ENCODE assay signal across 13 cellular contexts in the genomic region with DNA sequence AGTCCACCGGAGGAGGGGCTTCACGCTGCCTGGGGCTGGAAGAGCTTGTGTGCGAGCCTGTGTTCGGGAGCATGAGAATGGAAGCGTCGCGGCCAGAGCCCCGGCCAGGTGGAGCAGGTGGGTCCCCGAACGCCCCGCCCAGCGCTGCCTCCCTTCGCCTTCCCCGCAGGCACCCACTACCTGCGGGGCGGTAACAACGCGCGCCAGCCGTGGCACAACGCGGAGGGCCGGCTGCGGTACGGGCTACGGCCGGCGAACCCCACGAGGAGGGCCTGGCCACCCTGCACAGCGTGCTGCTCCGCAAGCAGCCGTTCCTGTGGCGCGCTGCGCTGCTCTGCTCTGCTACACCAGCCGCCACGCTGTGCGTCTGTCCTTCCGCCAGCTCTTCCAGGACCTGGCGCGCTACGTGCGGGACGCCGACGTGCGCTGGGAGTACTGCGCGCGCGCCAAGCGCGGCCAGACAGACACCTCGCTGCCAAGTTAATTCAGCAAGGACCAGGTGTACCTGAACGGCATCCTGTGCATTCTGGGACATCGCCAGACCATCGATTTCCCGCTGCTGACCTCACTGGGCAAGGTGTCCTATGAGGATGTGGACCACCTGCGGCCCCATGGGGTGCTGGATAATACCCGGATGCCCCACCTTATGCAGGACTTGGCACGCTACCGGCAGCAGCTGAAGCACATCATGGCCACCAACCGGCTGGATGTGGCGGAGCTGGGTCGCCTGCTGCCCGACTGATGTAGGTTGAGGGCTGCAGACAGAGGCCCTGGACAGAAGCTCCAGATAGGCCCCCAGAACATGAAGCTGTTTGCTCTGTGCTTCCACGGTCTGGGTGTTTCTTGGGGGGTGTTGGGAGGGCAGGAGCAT.
DNase-seq lines count a peak whose midpoint lies in the region; ATAC-seq, FAIRE-seq and TF ChIP-seq lines count a peak whose summit lies in the region.
"Had no signal": no experiment of that assay in that cellular context is flagged by ENCODE, and none has a peak within 500 bp of the region (broad histone marks: within the 10 kb centered on the region; RNA-seq: fewer than 3 reads in every experiment).

No MANE protein-coding gene starts in this region.

- TF ChIP-seq POLR2A in K562 (conservative IDR thresholded peaks at IDR 0.05) = no peak

- no peak overlapping the region for H2AK5ac ChIP-seq in mesenchymal stem cell (ENCODE audit: low read length, severe bottlenecking)

- 11% methylated on average over 54 of the region's 67 CpGs for WGBS in K562 (ENCODE audit: insufficient coverage, low coverage, missing lambda C conversion rate)
- 97% methylated on average over 67 of the region's 67 CpGs for WGBS in mesenchymal stem cell

- no peak overlapping the region for H2BK120ac ChIP-seq in mesenchymal stem cell (ENCODE audit: low read depth, low read length)

- H3K9ac ChIP-seq in K562 (ENCODE audit: insufficient read depth in 1 of 2, low read depth in 2 of 2, low read length in 2 of 2) (no peak overlapping the region), mesenchymal stem cell (ENCODE audit: low read length) (no peak overlapping the region)

- no peak overlapping the region for H4K8ac ChIP-seq in mesenchymal stem cell (ENCODE audit: low read length)

- H2AFZ ChIP-seq in K562 (ENCODE audit: low read depth, low read length) (no peak overlapping the region), mesenchymal stem cell (ENCODE audit: low read depth, low read length) (no peak overlapping the region)

- in situ Hi-C loops in K562 (cut with MboI) = no loop called here

- no peak for TF ChIP-seq RAD21 in K562 (CRISPR knock-in tag; conservative IDR thresholded peaks at IDR 0.05 in 1 of 2, IDR thresholded peaks at IDR 0.05 in 1 of 2)

- ATAC-seq in K562 = 0 out of 3 replicates have a peak, but pooled peaks have one; percentile 30
- ATAC-seq in HG03095 (IDR thresholded peaks at IDR 0.05; ENCODE audit: unreplicated experiment) = no peak
- ATAC-seq: CD8-positive, alpha-beta T cell had no signal

- H4K20me1 ChIP-seq in K562 (replicated peaks; ENCODE audit: control insufficient read depth, insufficient read depth, low read length) = 0 out of 2 replicates have a peak, but pooled peaks cover 3% of the 10 kb centered on the region

- intact Hi-C loops in K562 (cut with micrococcal nuclease) = no loop called here

- no peak overlapping the region for H3K18ac ChIP-seq in mesenchymal stem cell (ENCODE audit: low read depth in 1 of 2, low read length in 2 of 2)

- H3K27ac ChIP-seq in K562 (ENCODE audit: extremely low read depth, low read depth, low read length) = no peak overlapping the region
- H3K27ac ChIP-seq in mesenchymal stem cell (ENCODE audit: low read length, poor library complexity, severe bottlenecking) = no peak overlapping the region
- H3K27ac ChIP-seq: uterus had no signal

- peaks cover 0 to 12% of the 10 kb centered on the region in 2 experiments; a peak in 2 of 5 replicates for H3K4me1 ChIP-seq in K562 (replicated peaks in 1 of 2; ENCODE audit: control insufficient read depth in 2 of 2, insufficient read depth in 2 of 2, low read length in 2 of 2)
- peaks cover 2% of the 10 kb centered on the region for H3K4me1 ChIP-seq in mesenchymal stem cell (ENCODE audit: control insufficient read depth, insufficient read depth, low read depth, low read length)
- H3K4me1 ChIP-seq: uterus had no signal

- no peak for TF ChIP-seq EP300 in K562 (IDR thresholded peaks at IDR 0.05; ENCODE audit: low read length)

- no peaks in the 10 kb centered on the region for H3K79me2 ChIP-seq in K562 (ENCODE audit: control insufficient read depth, insufficient read depth, low read length)

- H3K23ac ChIP-seq in mesenchymal stem cell (ENCODE audit: low read length in 2 of 2) = no peak overlapping the region

- DNase-seq in DMS153 (lab: John Stamatoyannopoulos, UW) (peak; percentile 46), NCI-H146 (lab: John Stamatoyannopoulos, UW) (peak; percentile 100), K562 (ENCODE audit: extremely low read depth in 1 of 4, low spot score in 3 of 4) (no peak), mesenchymal stem cell (no peak), NOMO-1 treated with DMSO at 0.1 percent for 48 hours (lab: John Stamatoyannopoulos, UW; ENCODE audit: unreplicated experiment) (no peak), GF-D8 (lab: John Stamatoyannopoulos, UW) (no peak), RKO (ENCODE audit: low spot score) (no peak)
- DNase-seq: activated T-cell treated with anti-CD3 and anti-CD28 coated beads for 4 hours; CD8-positive, alpha-beta T cell; H9; NCI-H226; uterus had no signal

- H3K27me3 ChIP-seq in K562 (ENCODE audit: control insufficient read depth in 2 of 2, insufficient read depth in 2 of 2, low read length in 2 of 2) (peaks cover 29 to 44% of the 10 kb centered on the region in 2 experiments), mesenchymal stem cell (ENCODE audit: control insufficient read depth in 1 of 2, insufficient read depth in 1 of 2, low read length in 2 of 2) (no peaks in the 10 kb centered on the region)
- H3K27me3 ChIP-seq: uterus had no signal

- CTCF ChIA-PET in K562 (lab: Yijun Ruan, JAX; ENCODE audit: low intra/inter-chr PET ratio) = interaction anchor here (0.6 kb wide), 1 partner anchor 42 kb away, joined by 3 read pairs; no protein-coding TSS in a partner anchor

- no peak for FAIRE-seq in K562 (lab: Jason Lieb, UNC)

- H3K4me3 ChIP-seq in K562 (no peak overlapping the region), mesenchymal stem cell (ENCODE audit: insufficient read depth in 1 of 2, low read depth in 1 of 2, low read length in 2 of 2) (no peak overlapping the region)
- H3K4me3 ChIP-seq: uterus had no signal

- H3K9me3 ChIP-seq in K562 (replicated peaks; ENCODE audit: control insufficient read depth, insufficient read depth, low read depth, low read length) = no peaks in the 10 kb centered on the region
- H3K9me3 ChIP-seq in mesenchymal stem cell (ENCODE audit: control insufficient read depth, low read length) = no peaks in the 10 kb centered on the region
- H3K9me3 ChIP-seq: uterus had no signal

- H3K36me3 ChIP-seq in K562 (ENCODE audit: control insufficient read depth, insufficient read depth, low read length) = no peaks in the 10 kb centered on the region
- H3K36me3 ChIP-seq in mesenchymal stem cell (ENCODE audit: control insufficient read depth in 1 of 2, insufficient read depth in 2 of 2, low read depth in 1 of 2, low read length in 2 of 2) = peaks cover 0 to 13% of the 10 kb centered on the region in 2 experiments
- H3K36me3 ChIP-seq: uterus had no signal

- H3K79me1 ChIP-seq in mesenchymal stem cell (replicated peaks; ENCODE audit: low read length, poor library complexity, severe bottlenecking) = no peaks in the 10 kb centered on the region

- no peak overlapping the region for H2BK5ac ChIP-seq in mesenchymal stem cell (ENCODE audit: low read depth, low read length, poor library complexity, severe bottlenecking)

- H3K9me1 ChIP-seq in K562 (ENCODE audit: control insufficient read depth, insufficient read depth, low read length) = no peaks in the 10 kb centered on the region

- H3K4me2 ChIP-seq in K562 (ENCODE audit: insufficient read depth, low read length) = no peak overlapping the region
- no peak overlapping the region for H3K4me2 ChIP-seq in mesenchymal stem cell (ENCODE audit: low read length, poor library complexity, severe bottlenecking)

- TF ChIP-seq CTCF in K562 (IDR thresholded peaks at IDR 0.05 in 2 of 3, conservative IDR thresholded peaks at IDR 0.05 in 1 of 3; ENCODE audit: insufficient read depth in 2 of 3, low read depth in 1 of 3, low read length in 3 of 3) = no peak

- H4K91ac ChIP-seq in mesenchymal stem cell (ENCODE audit: low read length) = peak overlapping the region; percentile 65

- H2BK12ac ChIP-seq in mesenchymal stem cell (ENCODE audit: low read length in 2 of 2) = no peak overlapping the region

- no peak overlapping the region for H3K14ac ChIP-seq in mesenchymal stem cell (ENCODE audit: low read length in 2 of 2)

- no peak overlapping the region for H3K4ac ChIP-seq in mesenchymal stem cell (ENCODE audit: low read depth in 1 of 2, low read length in 2 of 2)

- POLR2A ChIA-PET in K562 (lab: Yijun Ruan, JAX) = no interaction called here

- no TSS peak for BruUV-seq in K562 (replicated peaks; lab: Mats Ljungman, UMichigan)

- no peak overlapping the region for H2BK15ac ChIP-seq in mesenchymal stem cell (ENCODE audit: low read depth, poor library complexity, severe bottlenecking)

TF ChIP-seq in K562, 482 proteins besides CTCF, POLR2A, EP300 and RAD21:
- TF ChIP-seq SLC30A9 (CRISPR knock-in tag; IDR thresholded peaks at IDR 0.05) (no peak), KLF10 (CRISPR knock-in tag; IDR thresholded peaks at IDR 0.05) (no peak), KAT2B (IDR thresholded peaks at IDR 0.05; ENCODE audit: low read depth, low read length) (no peak), NUFIP1 (IDR thresholded peaks at IDR 0.05; ENCODE audit: partially characterized antibody) (no peak), SNIP1 (IDR thresholded peaks at IDR 0.05; ENCODE audit: low read depth) (no peak), SREBF2 (CRISPR knock-in tag; IDR thresholded peaks at IDR 0.05) (no peak), ZNF3 (CRISPR knock-in tag; IDR thresholded peaks at IDR 0.05) (no peak)
- TF ChIP-seq, protein P1, sequence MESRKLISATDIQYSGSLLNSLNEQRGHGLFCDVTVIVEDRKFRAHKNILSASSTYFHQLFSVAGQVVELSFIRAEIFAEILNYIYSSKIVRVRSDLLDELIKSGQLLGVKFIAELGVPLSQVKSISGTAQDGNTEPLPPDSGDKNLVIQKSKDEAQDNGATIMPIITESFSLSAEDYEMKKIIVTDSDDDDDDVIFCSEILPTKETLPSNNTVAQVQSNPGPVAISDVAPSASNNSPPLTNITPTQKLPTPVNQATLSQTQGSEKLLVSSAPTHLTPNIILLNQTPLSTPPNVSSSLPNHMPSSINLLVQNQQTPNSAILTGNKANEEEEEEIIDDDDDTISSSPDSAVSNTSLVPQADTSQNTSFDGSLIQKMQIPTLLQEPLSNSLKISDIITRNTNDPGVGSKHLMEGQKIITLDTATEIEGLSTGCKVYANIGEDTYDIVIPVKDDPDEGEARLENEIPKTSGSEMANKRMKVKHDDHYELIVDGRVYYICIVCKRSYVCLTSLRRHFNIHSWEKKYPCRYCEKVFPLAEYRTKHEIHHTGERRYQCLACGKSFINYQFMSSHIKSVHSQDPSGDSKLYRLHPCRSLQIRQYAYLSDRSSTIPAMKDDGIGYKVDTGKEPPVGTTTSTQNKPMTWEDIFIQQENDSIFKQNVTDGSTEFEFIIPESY (CRISPR knock-in tag; IDR thresholded peaks at IDR 0.05) = no peak

Comparison
In these comparisons a context has a peak if more than half of its experiments do, and no peak if none do; other contexts are left out.
1. DNase-seq: peak in DMS153 (single experiment) and NCI-H146 (single experiment); none in K562 (0 of 4), mesenchymal stem cell (single experiment), NOMO-1 treated with DMSO at 0.1 percent for 48 hours (single experiment), GF-D8 (single experiment) and RKO (single experiment).